Comparison of ENCODE assay signal across 8 cellular contexts in the genomic region with DNA sequence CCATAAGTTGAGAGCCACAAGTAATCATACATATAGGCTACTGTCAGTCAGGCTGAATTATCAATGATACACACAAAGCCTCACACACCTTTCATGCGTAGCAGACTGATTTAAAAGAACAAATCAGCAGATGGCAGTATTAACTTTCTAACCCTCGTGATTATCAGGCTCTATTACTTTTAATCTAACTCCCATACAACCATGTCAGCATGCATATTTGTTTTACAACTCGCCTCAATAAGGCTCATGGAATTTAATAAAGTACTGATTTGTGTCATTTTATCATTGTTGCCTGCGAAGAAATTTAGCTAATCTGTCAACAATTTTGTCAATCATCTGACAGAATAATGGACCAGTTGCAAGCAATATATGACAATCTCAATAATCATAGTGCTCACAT.
DNase-seq lines count a peak whose midpoint lies in the region; ATAC-seq and TF ChIP-seq lines count a peak whose summit lies in the region.

No MANE protein-coding gene starts in this region.

- H2BK5ac ChIP-seq in neuronal stem cell (ENCODE audit: low read length): no peak overlapping the region

- intact Hi-C loops in lower lobe of right lung (cut with DNase I): loop anchor here (10.0 kb wide), 1 partner anchor 294 kb away; a partner anchor contains a TSS
- intact Hi-C loops in colonic mucosa (cut with DNase I): loop anchor here (5.0 kb wide), 1 partner anchor 291 kb away; a partner anchor contains a TSS

- DNase-seq in DMS53 treated with DMSO at 0.1 percent for 48 hours (lab: John Stamatoyannopoulos, UW; ENCODE audit: unreplicated experiment) (peak; percentile 57), NCI-H1105 (lab: John Stamatoyannopoulos, UW) (peak; percentile 7), astrocyte of the hippocampus (ENCODE audit: low read depth, low spot score) (peak; percentile 45), lower lobe of right lung (no peak), colonic mucosa (no peak), neuronal stem cell (ENCODE audit: low spot score) (no peak)
- DNase-seq in stimulated activated CD4-positive, alpha-beta T cell treated with anti-CD3 and anti-CD28 coated beads, Interleukin-4, amount 100 ng/mL, for 1 hour: no peak

- no peaks in the 10 kb centered on the region for H3K79me1 ChIP-seq in neuronal stem cell (ENCODE audit: low read depth, low read length)

- no peak overlapping the region for H4K8ac ChIP-seq in neuronal stem cell (ENCODE audit: low read depth, low read length)

- no peak overlapping the region for H2AK5ac ChIP-seq in neuronal stem cell (ENCODE audit: low read depth, low read length)

- H3K27me3 ChIP-seq in lower lobe of right lung (ENCODE audit: low read depth) (no peaks in the 10 kb centered on the region), colonic mucosa (no peaks in the 10 kb centered on the region), neuronal stem cell (ENCODE audit: control insufficient read depth in 3 of 3, insufficient read depth in 3 of 3, low read depth in 1 of 3, low read length in 3 of 3) (no peaks in the 10 kb centered on the region)

- H2BK15ac ChIP-seq in neuronal stem cell (ENCODE audit: low read length): no peak overlapping the region

- no peak overlapping the region for H3K4ac ChIP-seq in neuronal stem cell (ENCODE audit: low read length)

- H3K4me1 ChIP-seq in lower lobe of right lung (no peaks in the 10 kb centered on the region), colonic mucosa (no peaks in the 10 kb centered on the region), neuronal stem cell (ENCODE audit: control insufficient read depth in 2 of 2, insufficient read depth in 1 of 2, low read depth in 1 of 2, low read length in 2 of 2) (peaks cover 2 to 3% of the 10 kb centered on the region in 2 donors)

- H2BK120ac ChIP-seq in neuronal stem cell (ENCODE audit: low read depth, low read length): no peak overlapping the region

- peak; percentile 30 for TF ChIP-seq CTCF in lower lobe of right lung (IDR thresholded peaks at IDR 0.05)
- no peak for TF ChIP-seq CTCF in colonic mucosa (IDR thresholded peaks at IDR 0.05)

- no peak overlapping the region for H2BK12ac ChIP-seq in neuronal stem cell (ENCODE audit: low read length)

- H4K91ac ChIP-seq in neuronal stem cell (ENCODE audit: low read depth, low read length, poor library complexity): no peak overlapping the region

- H3K27ac ChIP-seq in lower lobe of right lung (no peak overlapping the region), colonic mucosa (no peak overlapping the region), neuronal stem cell (replicated peaks; ENCODE audit: low read length) (no peak overlapping the region)

- H3K23ac ChIP-seq in neuronal stem cell (ENCODE audit: low read depth, low read length, poor library complexity): no peak overlapping the region

- H3K4me3 ChIP-seq in lower lobe of right lung (no peak overlapping the region), colonic mucosa (no peak overlapping the region), neuronal stem cell (ENCODE audit: low read length in 2 of 2) (no peak overlapping the region)

- no peak overlapping the region for H3K18ac ChIP-seq in neuronal stem cell (ENCODE audit: low read length)

- H2AFZ ChIP-seq in neuronal stem cell (ENCODE audit: low read length): no peak overlapping the region

- H3K36me3 ChIP-seq in lower lobe of right lung: peaks cover 17% of the 10 kb centered on the region
- H3K36me3 ChIP-seq in colonic mucosa: no peaks in the 10 kb centered on the region
- peaks cover 0 to 8% of the 10 kb centered on the region in 2 donors for H3K36me3 ChIP-seq in neuronal stem cell (replicated peaks in 1 of 2; ENCODE audit: control insufficient read depth in 2 of 2, insufficient read depth in 2 of 2, low read length in 2 of 2)

- H3K14ac ChIP-seq in neuronal stem cell (ENCODE audit: low read length): no peak overlapping the region

- no peak overlapping the region for H3K9ac ChIP-seq in colonic mucosa (ENCODE audit: low read depth in 2 of 2, low read length in 2 of 2)
- no peak overlapping the region for H3K9ac ChIP-seq in neuronal stem cell (ENCODE audit: low read depth, low read length, poor library complexity)

- ATAC-seq in lower lobe of right lung (peak in 1 of 2 donors; percentile 45), HG02970 (IDR thresholded peaks at IDR 0.05; ENCODE audit: low FRiP score, unreplicated experiment) (no peak)

- whole genome bisulfite sequencing in neuronal stem cell (ENCODE audit: extremely low coverage in 2 of 2, insufficient read length in 2 of 2, insufficient replicate concordance in 1 of 2), 2 donors: no CpG with 5 or more reads among the region's 4 CpGs

- no peak overlapping the region for H3K4me2 ChIP-seq in neuronal stem cell (ENCODE audit: insufficient read depth, low read length, poor library complexity, severe bottlenecking)

- H3K9me3 ChIP-seq in lower lobe of right lung (no peaks in the 10 kb centered on the region), colonic mucosa (no peaks in the 10 kb centered on the region), neuronal stem cell (replicated peaks in 1 of 2; ENCODE audit: control insufficient read depth in 2 of 2, insufficient read depth in 1 of 2, low read depth in 1 of 2, low read length in 2 of 2) (no peaks in the 10 kb centered on the region)

Comparison
In these comparisons a context has a peak if more than half of its experiments do, and no peak if none do; other contexts are left out.
1. DNase-seq: peak in DMS53 treated with DMSO at 0.1 percent for 48 hours (single experiment), NCI-H1105 (single experiment) and astrocyte of the hippocampus (single experiment); none in lower lobe of right lung (single experiment), colonic mucosa (single experiment), neuronal stem cell (single experiment) and stimulated activated CD4-positive, alpha-beta T cell treated with anti-CD3 and anti-CD28 coated beads, Interleukin-4, amount 100 ng/mL, for 1 hour (single experiment).